Comparison of ENCODE assay signal across 24 cellular contexts in the genomic region with DNA sequence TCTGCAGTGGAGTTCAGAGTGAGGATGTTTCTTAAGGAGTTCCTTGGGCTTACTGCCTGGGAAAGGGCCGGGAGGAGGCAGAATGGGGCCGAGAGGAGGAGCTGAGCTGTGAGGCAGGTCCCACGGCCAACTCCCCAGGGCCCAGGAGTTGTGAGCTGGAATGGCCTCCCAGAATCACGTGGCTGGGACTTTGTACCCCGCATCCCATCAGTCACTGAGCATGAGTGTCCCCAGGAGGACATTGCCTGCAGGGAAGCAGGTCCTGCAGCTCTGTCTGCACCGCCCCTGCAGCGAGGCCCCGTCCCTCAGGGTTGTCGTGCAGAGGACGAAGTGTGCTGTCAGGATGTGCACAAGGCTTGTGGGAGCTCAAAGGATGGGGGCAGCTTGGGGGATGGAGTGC.
DNase-seq lines count a peak whose midpoint lies in the region; ATAC-seq and TF ChIP-seq lines count a peak whose summit lies in the region.
"Had no signal": no experiment of that assay in that cellular context is flagged by ENCODE, and none has a peak within 500 bp of the region (broad histone marks: within the 10 kb centered on the region; RNA-seq: fewer than 3 reads in every experiment).

No MANE protein-coding gene starts in this region.

- no CpG with 5 or more reads among the region's 10 CpGs for WGBS in neuronal stem cell (ENCODE audit: extremely low coverage in 2 of 2, insufficient read length in 2 of 2, insufficient replicate concordance in 1 of 2), 2 donors
- WGBS in GM23248 (ENCODE audit: low coverage in 1 of 2, low lambda C conversion rate in 2 of 2, missing lambda C conversion rate in 2 of 2), 2 experiments, result 82 to 85% methylated on average over 10 of the region's 10 CpGs
- WGBS in transverse colon (ENCODE audit: low coverage in 1 of 2), 2 donors, result 86% methylated on average over 10 of the region's 10 CpGs; no CpG with 5 or more reads in 1 of the 2 donors

- intact Hi-C loops in transverse colon (cut with DNase I; ENCODE audit: low total_unique reads), result no loop called here

- H2BK120ac ChIP-seq in neuronal stem cell (ENCODE audit: low read depth, low read length), result no peak overlapping the region

- H3K9me2 ChIP-seq in GM23248 (ENCODE audit: insufficient read depth), result no peaks in the 10 kb centered on the region

- no peak for TF ChIP-seq CTCF in endothelial cell (IDR thresholded peaks at IDR 0.05; ENCODE audit: unreplicated experiment)
- TF ChIP-seq CTCF in transverse colon (IDR thresholded peaks at IDR 0.05), result no peak

- H3K23ac ChIP-seq in neuronal stem cell (ENCODE audit: low read depth, low read length, poor library complexity), result no peak overlapping the region

- DNase-seq in COLO668 (lab: John Stamatoyannopoulos, UW; ENCODE audit: unreplicated experiment), result peak; percentile 58
- no peak for DNase-seq in endothelial cell (ENCODE audit: low spot score)
- no peak for DNase-seq in neuronal stem cell (ENCODE audit: low spot score)
- no peak for DNase-seq in stimulated activated effector memory CD8-positive, alpha-beta T cell treated with anti-CD3 and anti-CD28 coated beads, Interleukin-12 subunit alpha, Interleukin-12 subunit beta, amount 100 ng/mL, for 72 hours (ENCODE audit: low spot score in 2 of 2)
- DNase-seq in GM23248, result no peak
- DNase-seq in cerebellum (ENCODE audit: low spot score), result no peak
- DNase-seq in transverse colon, result no peak
- DNase-seq: 8988T; ACHN; CD4-positive, alpha-beta T cell; CD8-positive, alpha-beta T cell; COR-L47; DMS 273 treated with DMSO at 0.1 percent for 48 hours; DMS153; DMS53; DMS79; DND-41; EL; GDM1 had no signal

- H3K36me3 ChIP-seq in neuronal stem cell (replicated peaks in 1 of 2; ENCODE audit: control insufficient read depth in 2 of 2, insufficient read depth in 2 of 2, low read length in 2 of 2), result peaks cover 20 to 87% of the 10 kb centered on the region in 2 donors
- H3K36me3 ChIP-seq in GM23248 (ENCODE audit: low read depth), result peaks cover 41% of the 10 kb centered on the region
- H3K36me3 ChIP-seq in transverse colon, result peaks cover 0 to 41% (median 12%) of the 10 kb centered on the region in 4 donors

- H3K4me1 ChIP-seq in neuronal stem cell (ENCODE audit: control insufficient read depth in 2 of 2, insufficient read depth in 1 of 2, low read depth in 1 of 2, low read length in 2 of 2) (no peaks in the 10 kb centered on the region), GM23248 (ENCODE audit: insufficient read depth) (no peaks in the 10 kb centered on the region), transverse colon (no peaks in the 10 kb centered on the region)
- H3K4me1 ChIP-seq: BLaER1 treated with 17β-estradiol and CSF1 and Interleukin-3, amounts not matched to agents 10 nM and 100 nM had no signal

- peak overlapping the region; percentile 4 for H2BK5ac ChIP-seq in neuronal stem cell (ENCODE audit: low read length)

- in situ Hi-C loops in GM23248 (cut with MboI) (no loop called here), transverse colon (cut with MboI; ENCODE audit: low pct_ligation_motif_present in 1 of 4, low pct_unique_long_range_greater_than_20kb in 1 of 4, low sequenced_read_pairs in 3 of 4) (no loop called here)

- no peak overlapping the region for H3K18ac ChIP-seq in neuronal stem cell (ENCODE audit: low read length)

- H4K20me1 ChIP-seq in GM23248 (ENCODE audit: insufficient read depth), result no peaks in the 10 kb centered on the region

- ATAC-seq in stimulated activated effector memory CD8-positive, alpha-beta T cell treated with anti-CD3 and anti-CD28 coated beads, Interleukin-12 subunit alpha, Interleukin-12 subunit beta, amount 100 ng/mL, for 72 hours, result no peak
- no peak for ATAC-seq in HG03196 (IDR thresholded peaks at IDR 0.05; ENCODE audit: unreplicated experiment)
- ATAC-seq: CD8-positive, alpha-beta T cell; GM12878 had no signal

- H3K27ac ChIP-seq in neuronal stem cell (replicated peaks; ENCODE audit: low read length), result no peak overlapping the region
- H3K27ac ChIP-seq in GM23248, result no peak overlapping the region
- H3K27ac ChIP-seq in transverse colon, result no peak overlapping the region
- H3K27ac ChIP-seq: BLaER1 treated with 17β-estradiol and CSF1 and Interleukin-3, amounts not matched to agents 10 nM and 100 nM; C4-2B had no signal

- H3K4me3 ChIP-seq in neuronal stem cell (ENCODE audit: low read length in 2 of 2) (no peak overlapping the region), GM23248 (no peak overlapping the region), transverse colon (no peak overlapping the region)
- H3K4me3 ChIP-seq: BLaER1 treated with 17β-estradiol and CSF1 and Interleukin-3, amounts not matched to agents 10 nM and 100 nM; GM12878 had no signal

- H3K4me1 Mint-ChIP-seq in endothelial cell (ENCODE audit: unreplicated experiment), result no peaks in the 10 kb centered on the region
- H3K4me1 Mint-ChIP-seq in stimulated activated effector memory CD8-positive, alpha-beta T cell treated with anti-CD3 and anti-CD28 coated beads, Interleukin-12 subunit alpha, Interleukin-12 subunit beta, amount 100 ng/mL, for 72 hours, result no peaks in the 10 kb centered on the region
- H3K4me1 Mint-ChIP-seq: B cell had no signal

- no peak overlapping the region for H3K9ac ChIP-seq in neuronal stem cell (ENCODE audit: low read depth, low read length, poor library complexity)
- no peak overlapping the region for H3K9ac ChIP-seq in GM23248
- H3K9ac ChIP-seq: BLaER1 treated with 17β-estradiol and CSF1 and Interleukin-3, amounts not matched to agents 10 nM and 100 nM had no signal

- no peak overlapping the region for H4K91ac ChIP-seq in neuronal stem cell (ENCODE audit: low read depth, low read length, poor library complexity)

- no peaks in the 10 kb centered on the region for H3F3A ChIP-seq in GM23248 (ENCODE audit: insufficient read depth)

- no peak overlapping the region for H3K27ac Mint-ChIP-seq in endothelial cell (ENCODE audit: unreplicated experiment)
- H3K27ac Mint-ChIP-seq in stimulated activated effector memory CD8-positive, alpha-beta T cell treated with anti-CD3 and anti-CD28 coated beads, Interleukin-12 subunit alpha, Interleukin-12 subunit beta, amount 100 ng/mL, for 72 hours, result peak overlapping the region; percentile 46
- H3K27ac Mint-ChIP-seq: B cell; CD4-positive, alpha-beta T cell; CD8-positive, alpha-beta T cell had no signal

- no peak overlapping the region for H4K8ac ChIP-seq in neuronal stem cell (ENCODE audit: low read depth, low read length)

- no peak overlapping the region for H3K4ac ChIP-seq in neuronal stem cell (ENCODE audit: low read length)

- no peaks in the 10 kb centered on the region for H3K27me3 ChIP-seq in neuronal stem cell (ENCODE audit: control insufficient read depth in 3 of 3, insufficient read depth in 3 of 3, low read depth in 1 of 3, low read length in 3 of 3)
- no peaks in the 10 kb centered on the region for H3K27me3 ChIP-seq in GM23248 (replicated peaks; ENCODE audit: insufficient read depth)
- H3K27me3 ChIP-seq in transverse colon, result no peaks in the 10 kb centered on the region
- H3K27me3 ChIP-seq: BLaER1 treated with 17β-estradiol and CSF1 and Interleukin-3, amounts not matched to agents 10 nM and 100 nM had no signal

- H3K27me3 Mint-ChIP-seq in endothelial cell (ENCODE audit: unreplicated experiment), result peaks cover 5% of the 10 kb centered on the region
- H3K27me3 Mint-ChIP-seq: B cell; CD4-positive, alpha-beta T cell had no signal

- H2AFZ ChIP-seq in neuronal stem cell (ENCODE audit: low read length) (no peak overlapping the region), GM23248 (no peak overlapping the region)

- H2BK12ac ChIP-seq in neuronal stem cell (ENCODE audit: low read length), result no peak overlapping the region

- TF ChIP-seq POLR2A in transverse colon (IDR thresholded peaks at IDR 0.05), result no peak

- H3K9me3 ChIP-seq in neuronal stem cell (replicated peaks in 1 of 2; ENCODE audit: control insufficient read depth in 2 of 2, insufficient read depth in 1 of 2, low read depth in 1 of 2, low read length in 2 of 2) (peaks cover 14 to 35% of the 10 kb centered on the region in 2 donors), GM23248 (ENCODE audit: low read depth) (no peaks in the 10 kb centered on the region), transverse colon (no peaks in the 10 kb centered on the region)

- peaks cover 4% of the 10 kb centered on the region for H3K9me3 Mint-ChIP-seq in endothelial cell (ENCODE audit: unreplicated experiment)
- H3K9me3 Mint-ChIP-seq in stimulated activated effector memory CD8-positive, alpha-beta T cell treated with anti-CD3 and anti-CD28 coated beads, Interleukin-12 subunit alpha, Interleukin-12 subunit beta, amount 100 ng/mL, for 72 hours, result peaks cover 4% of the 10 kb centered on the region
- H3K9me3 Mint-ChIP-seq: CD4-positive, alpha-beta T cell had no signal

- no peak for TF ChIP-seq EP300 in transverse colon (IDR thresholded peaks at IDR 0.05; ENCODE audit: low read depth)

- H3K79me2 ChIP-seq in GM23248 (ENCODE audit: insufficient read depth), result no peaks in the 10 kb centered on the region

- peak overlapping the region; percentile 47 for H3K4me3 Mint-ChIP-seq in endothelial cell (ENCODE audit: unreplicated experiment)
- no peak overlapping the region for H3K4me3 Mint-ChIP-seq in stimulated activated effector memory CD8-positive, alpha-beta T cell treated with anti-CD3 and anti-CD28 coated beads, Interleukin-12 subunit alpha, Interleukin-12 subunit beta, amount 100 ng/mL, for 72 hours
- H3K4me3 Mint-ChIP-seq: B cell; CD4-positive, alpha-beta T cell; CD8-positive, alpha-beta T cell had no signal

- H3K79me1 ChIP-seq in neuronal stem cell (ENCODE audit: low read depth, low read length), result no peaks in the 10 kb centered on the region

- no peak overlapping the region for H2BK15ac ChIP-seq in neuronal stem cell (ENCODE audit: low read length)

- H3K4me2 ChIP-seq in neuronal stem cell (ENCODE audit: insufficient read depth, low read length, poor library complexity, severe bottlenecking) (no peak overlapping the region), GM23248 (ENCODE audit: unreplicated experiment) (no peak overlapping the region)
- H3K4me2 ChIP-seq: BLaER1 treated with 17β-estradiol and CSF1 and Interleukin-3, amounts not matched to agents 10 nM and 100 nM had no signal

- peaks cover 63% of the 10 kb centered on the region for H3K36me3 Mint-ChIP-seq in endothelial cell (ENCODE audit: low read depth, unreplicated experiment)
- H3K36me3 Mint-ChIP-seq in stimulated activated effector memory CD8-positive, alpha-beta T cell treated with anti-CD3 and anti-CD28 coated beads, Interleukin-12 subunit alpha, Interleukin-12 subunit beta, amount 100 ng/mL, for 72 hours, result peaks cover 37% of the 10 kb centered on the region

- H2AK5ac ChIP-seq in neuronal stem cell (ENCODE audit: low read depth, low read length), result no peak overlapping the region

- H3K14ac ChIP-seq in neuronal stem cell (ENCODE audit: low read length), result peak overlapping the region; percentile 92
